ENCODE assay signal across 22 cellular contexts in the genomic region with DNA sequence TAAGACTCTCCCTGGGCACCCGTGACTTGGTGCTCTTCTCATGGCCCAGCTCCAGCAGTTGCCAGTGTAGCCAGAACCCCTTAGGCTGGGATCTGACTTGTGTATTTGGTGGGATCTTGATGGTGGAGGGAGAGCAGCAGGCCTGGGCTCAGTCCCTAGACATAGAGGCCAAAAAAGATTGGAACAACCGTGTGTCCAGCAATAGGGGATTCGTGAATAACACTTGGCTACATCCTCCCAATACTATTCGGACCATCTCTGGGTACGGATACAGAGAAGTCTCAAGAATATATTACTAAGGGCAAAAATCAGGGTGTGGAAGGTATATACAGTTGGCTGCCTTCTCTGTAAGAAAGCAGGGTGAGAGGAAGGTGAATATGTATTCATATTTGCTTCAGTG. TPM values are rescaled to one million over a fixed set of nuclear protein-coding genes. Genes with fewer than 3 reads are reported as not detected.
"Had no signal": no experiment of that assay in that cellular context is flagged by ENCODE, and none has a peak within 500 bp of the region (broad histone marks: within the 10 kb centered on the region; RNA-seq: fewer than 3 reads in every experiment).

No MANE protein-coding gene starts in this region.

- H3K9me3 ChIP-seq: SJSA1 had no signal

- H3K4me2 ChIP-seq: KMS-11 had no signal

- H3K4me3 Mint-ChIP-seq: IgD-negative memory B cell had no signal

- H3K9ac ChIP-seq: KMS-11 had no signal

- DNase-seq: Kasumi-1, MM.1S, NCI-H1048, NCI-H1105, NCI-H1417, NCI-H1436 treated with DMSO at 0.1 percent for 48 hours, NCI-H1694, NCI-H187 treated with DMSO at 0.1 percent for 48 hours, NCI-H2029 treated with DMSO at 0.1 percent for 48 hours, NCI-H2171 treated with DMSO at 0.1 percent for 48 hours, NCI-H524, NCI-H526 treated with DMSO at 0.1 percent for 48 hours, NCI-H748 treated with DMSO at 0.1 percent for 48 hours, Right ventricle myocardium superior, RPMI8226, SIG-M5 had no signal

- H3K27ac ChIP-seq: KMS-11, SJSA1, SK-N-MC had no signal

- H3K27me3 ChIP-seq: SJSA1 had no signal

- H3K27ac Mint-ChIP-seq: IgD-negative memory B cell had no signal

- ATAC-seq: HepG2, K562 had no signal

- H3K4me3 ChIP-seq: K562, SJSA1, SK-N-MC had no signal

RNA-seq across cellular contexts. Expression of a gene that starts 17.2 kb away (rescaled TPM):
- polyA plus RNA-seq: IgD-negative memory B cell had no signal
